ENCODE assay signal across 7 cellular contexts in the genomic region with DNA sequence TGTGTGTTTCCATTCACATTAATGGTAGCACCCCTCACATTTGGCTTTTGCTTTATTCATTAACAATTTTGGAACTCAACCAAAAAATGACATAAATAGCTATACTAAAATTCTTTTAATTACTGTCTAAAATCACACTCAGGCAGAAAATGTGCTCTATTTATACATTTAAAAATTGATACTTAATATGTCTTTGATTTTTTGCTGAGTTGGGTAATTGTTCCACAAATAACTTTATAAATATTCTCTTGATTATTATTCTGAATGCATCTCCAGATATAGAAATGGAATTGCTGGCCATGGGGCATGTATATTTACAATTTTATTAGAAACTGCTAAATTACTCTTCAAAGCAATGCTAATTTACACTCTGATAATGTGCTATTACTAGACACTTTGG.
"Had no signal": no experiment of that assay in that cellular context is flagged by ENCODE, and none has a peak within 500 bp of the region (broad histone marks: within the 10 kb centered on the region; RNA-seq: fewer than 3 reads in every experiment).

No MANE protein-coding gene starts in this region.

- H3K4me2 ChIP-seq: GM23338 had no signal

- H2AFZ ChIP-seq: GM23338 had no signal

- H3K4me3 ChIP-seq: GM23338 had no signal

- FAIRE-seq: H1, H54, HTR-8/SVneo had no signal

- DNase-seq: H9, HCEC 1CT, KBM-7 had no signal

- ATAC-seq: GM23338 had no signal
